Comparison of ENCODE assay signal across 29 cellular contexts in the genomic region with DNA sequence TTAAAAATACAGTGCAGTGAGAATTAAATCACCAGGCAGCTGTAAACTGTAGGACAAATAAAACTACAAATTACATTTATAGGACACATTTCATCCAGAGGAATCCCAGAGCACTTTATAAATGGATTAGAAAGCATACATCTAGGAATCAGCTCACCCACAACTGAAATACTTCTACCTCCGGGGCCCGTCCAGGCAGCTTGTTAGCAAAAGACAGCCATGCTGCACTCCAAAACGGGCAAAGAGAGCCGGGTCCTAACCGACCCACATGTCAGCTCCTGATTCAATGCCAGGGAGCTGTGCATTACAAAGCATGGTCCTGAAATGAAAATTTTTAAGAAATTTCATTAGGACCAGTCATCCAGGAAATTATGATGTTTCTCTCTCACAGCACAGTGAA.
"Had no signal": no experiment of that assay in that cellular context is flagged by ENCODE, and none has a peak within 500 bp of the region (broad histone marks: within the 10 kb centered on the region; RNA-seq: fewer than 3 reads in every experiment).

No MANE protein-coding gene starts in this region.

- H3K4me3 ChIP-seq: coronary artery, dorsolateral prefrontal cortex had no signal

- ATAC-seq: activated CD4-positive, CD25-positive, alpha-beta regulatory T cell treated with anti-CD3 and anti-CD28 coated beads, Interleukin-2, amount 50 U/mL, for 24 hours; activated CD8-positive, alpha-beta T cell treated with anti-CD3 and anti-CD28 coated beads for 36 hours; activated T-cell treated with anti-CD3 and anti-CD28 coated beads, Interleukin-2, amount 50 U/mL, for 4 hours; activated T-helper 17 cell treated with anti-CD3 and anti-CD28 coated beads, Interleukin-2, amount 50 U/mL, for 72 hours; esophagus mucosa; T-helper 17 cell had no signal

- H3K27ac ChIP-seq: brain microvascular endothelial cell, coronary artery, dorsolateral prefrontal cortex, WERI-Rb-1 had no signal

- H3K36me3 ChIP-seq: brain microvascular endothelial cell, WERI-Rb-1 had no signal

- DNase-seq: activated B cell treated with CpG ODN at 0.5 μM for 24 hours; activated CD4-positive, alpha-beta T cell treated with anti-CD3 and anti-CD28 coated beads for 48 hours; activated CD4-positive, alpha-beta T cell treated with anti-CD3 and anti-CD28 coated beads, Interleukin-2, amount 50 U/mL, for 1 hour; activated CD4-positive, alpha-beta T cell treated with anti-CD3 and anti-CD28 coated beads, Interleukin-2, amount 50 U/mL, for 48 hours; activated CD8-positive, alpha-beta memory T cell treated with anti-CD3 and anti-CD28 coated beads for 24 hours; activated CD8-positive, alpha-beta T cell treated with anti-CD3 and anti-CD28 coated beads for 36 hours; activated effector memory CD4-positive, alpha-beta T cell treated with Interleukin-2 at 50 U/mL for 16 hours; activated gamma-delta T cell treated with Interleukin-2 at 50 U/mL for 16 hours; activated naive CD4-positive, alpha-beta T cell treated with anti-CD3 and anti-CD28 coated beads, Interleukin-2, amount 50 U/mL, for 16 hours; activated naive CD4-positive, alpha-beta T cell treated with Interleukin-2 at 50 U/mL for 16 hours; activated T-cell treated with anti-CD3 and anti-CD28 coated beads, Interleukin-2, amount 50 U/mL, for 4 hours; amniotic stem cell; anterior cingulate cortex; brain microvascular endothelial cell; dorsolateral prefrontal cortex; effector memory CD4-positive, alpha-beta T cell; endodermal cell; foreskin fibroblast; T-helper 1 cell; T-helper 17 cell; T1000; WERI-Rb-1 had no signal

- H3K27me3 ChIP-seq: brain microvascular endothelial cell, dorsolateral prefrontal cortex had no signal

- FAIRE-seq: astrocyte, bronchial epithelial cell, frontal cortex had no signal
